Comparison of ENCODE assay signal across 1 cellular context in genomic region chr12:10339441-10339840, GRCh38.
TF ChIP-seq lines count a peak whose summit lies in the region.

No MANE protein-coding gene starts in this region.

TF ChIP-seq in endothelial cell of umbilical vein, 7 proteins besides CTCF, POLR2A, EP300 and RAD21:
- TF ChIP-seq GATA2 (IDR thresholded peaks at IDR 0.05; ENCODE audit: insufficient read depth, insufficient read length, low read depth, low read length) (no peak), MYC (IDR thresholded peaks at IDR 0.05; ENCODE audit: low read depth, low read length) (no peak), FOS (IDR thresholded peaks at IDR 0.05; ENCODE audit: borderline replicate concordance, insufficient read depth, low read length) (peak; percentile 59), POLR2AphosphoS5 (IDR thresholded peaks at IDR 0.05; ENCODE audit: insufficient read depth, low read depth, low read length) (peak; percentile 34), EZH2 (IDR thresholded peaks at IDR 0.05; ENCODE audit: borderline replicate concordance, low read depth, low read length, severe bottlenecking) (no peak), MAX (IDR thresholded peaks at IDR 0.05; ENCODE audit: insufficient read depth, insufficient read length) (no peak), JUN (IDR thresholded peaks at IDR 0.05; ENCODE audit: borderline replicate concordance, insufficient read depth, insufficient read length, low read depth) (no peak)
